In genomic region chr15:39745415-39745814, GRCh38 we compare ENCODE assay signal across 15 cellular contexts. TPM values are rescaled to one million over a fixed set of nuclear protein-coding genes. Genes with fewer than 3 reads are reported as not detected.
DNase-seq lines count a peak whose midpoint lies in the region; ATAC-seq and TF ChIP-seq lines count a peak whose summit lies in the region.
"Had no signal": no experiment of that assay in that cellular context is flagged by ENCODE, and none has a peak within 500 bp of the region (broad histone marks: within the 10 kb centered on the region; RNA-seq: fewer than 3 reads in every experiment).

No MANE protein-coding gene starts in this region.

- H3K4me3 ChIP-seq in breast epithelium = no peak overlapping the region
- no peak overlapping the region for H3K4me3 ChIP-seq in epithelial cell of esophagus (ENCODE audit: low read length)
- no peak overlapping the region for H3K4me3 ChIP-seq in mucosa of descending colon
- H3K4me3 ChIP-seq in transverse colon = no peak overlapping the region
- no peak overlapping the region for H3K4me3 ChIP-seq in psoas muscle
- H3K4me3 ChIP-seq: A549 had no signal

- H3K27ac ChIP-seq in breast epithelium = no peak overlapping the region
- no peak overlapping the region for H3K27ac ChIP-seq in transverse colon
- no peak overlapping the region for H3K27ac ChIP-seq in psoas muscle
- H3K27ac ChIP-seq: 22Rv1, C4-2B had no signal

- H3K27me3 ChIP-seq in breast epithelium (no peaks in the 10 kb centered on the region), transverse colon (no peaks in the 10 kb centered on the region), psoas muscle (ENCODE audit: insufficient read depth in 3 of 3, low read length in 2 of 3) (no peaks in the 10 kb centered on the region)

- DNase-seq in MCF 10A (ENCODE audit: unreplicated experiment) (no peak), breast epithelium (ENCODE audit: low spot score in 2 of 2) (no peak), epithelial cell of esophagus (ENCODE audit: low read depth) (peak; percentile 20), mucosa of descending colon (peak in 2 of 3 donors; percentile 69 to 74), transverse colon (peak; percentile 76), psoas muscle (no peak)
- no peak for DNase-seq in stimulated activated CD4-positive, alpha-beta T cell treated with anti-CD3 and anti-CD28 coated beads, Interleukin-4, amount 100 ng/mL, for 4 hours
- DNase-seq: Caco-2; CD4-positive, alpha-beta T cell; H9 had no signal

- WGBS in transverse colon (ENCODE audit: low coverage in 1 of 2), 2 donors = 0 to 55% methylated on average over 1 to 2 of the region's 2 CpGs
- WGBS in psoas muscle, 3 donors = 29 to 75% (median 54%) methylated on average over 2 of the region's 2 CpGs

- no peaks in the 10 kb centered on the region for H3K9me3 Mint-ChIP-seq in MCF 10A (ENCODE audit: unreplicated experiment)
- H3K9me3 Mint-ChIP-seq: CD4-positive, alpha-beta T cell had no signal

- TF ChIP-seq EP300 in transverse colon (IDR thresholded peaks at IDR 0.05; ENCODE audit: low read depth) = no peak

- CTCF ChIA-PET in MCF 10A (lab: Yijun Ruan, JAX) = interaction anchor here (0.5 to 0.6 kb wide), 2 partner anchors 27 to 111 kb away, joined by 3 read pairs; no protein-coding TSS in a partner anchor

- ATAC-seq in mucosa of descending colon = peak; percentile 47
- ATAC-seq in HG03571 (IDR thresholded peaks at IDR 0.05; ENCODE audit: unreplicated experiment) = no peak
- ATAC-seq in psoas muscle = no peak
- ATAC-seq: A549, HepG2 had no signal

- H3K36me3 Mint-ChIP-seq in MCF 10A (ENCODE audit: insufficient read depth, unreplicated experiment) = no peaks in the 10 kb centered on the region

- H3K4me1 Mint-ChIP-seq in MCF 10A (ENCODE audit: insufficient read depth, unreplicated experiment) = peaks cover 20% of the 10 kb centered on the region

- in situ Hi-C loops in transverse colon (cut with MboI; ENCODE audit: low pct_ligation_motif_present in 1 of 4, low pct_unique_long_range_greater_than_20kb in 1 of 4, low sequenced_read_pairs in 3 of 4) = no loop called here

- no peak for TF ChIP-seq CTCF in MCF 10A (IDR thresholded peaks at IDR 0.05; ENCODE audit: unreplicated experiment)
- TF ChIP-seq CTCF in breast epithelium (IDR thresholded peaks at IDR 0.05) = no peak
- TF ChIP-seq CTCF in epithelial cell of esophagus (IDR thresholded peaks at IDR 0.05; ENCODE audit: insufficient read depth, low read depth, low read length, missing control alignments) = no peak
- no peak for TF ChIP-seq CTCF in mucosa of descending colon (IDR thresholded peaks at IDR 0.05)
- TF ChIP-seq CTCF in transverse colon (IDR thresholded peaks at IDR 0.05) = no peak
- TF ChIP-seq CTCF in psoas muscle (IDR thresholded peaks at IDR 0.05) = no peak

- POLR2A ChIA-PET in MCF 10A (lab: Yijun Ruan, JAX) = interaction anchor here (0.7 kb wide), 1 partner anchor 52 kb away, joined by 3 read pairs; no protein-coding TSS in a partner anchor

- intact Hi-C loops in MCF 10A (cut with micrococcal nuclease) (no loop called here), breast epithelium (cut with DNase I; ENCODE audit: low total_unique reads) (no loop called here), mucosa of descending colon (cut with DNase I, micrococcal nuclease) (no loop called here), transverse colon (cut with DNase I; ENCODE audit: low total_unique reads) (no loop called here), psoas muscle (cut with DNase I) (loop anchor here in 1 of 2 donors (5.0 kb wide), 1 partner anchor 48 kb away; no protein-coding TSS in a partner anchor)

- no peaks in the 10 kb centered on the region for H3K27me3 Mint-ChIP-seq in MCF 10A (ENCODE audit: insufficient read depth, unreplicated experiment)

- H3K4me1 ChIP-seq in breast epithelium (no peaks in the 10 kb centered on the region), mucosa of descending colon (ENCODE audit: low read depth) (peaks cover 8% of the 10 kb centered on the region), transverse colon (peaks cover 2 to 19% (median 9%) of the 10 kb centered on the region in 4 donors), psoas muscle (no peaks in the 10 kb centered on the region)

- BruUV-seq in MCF 10A (replicated peaks; lab: Mats Ljungman, UMichigan) = no TSS peak

- no peaks in the 10 kb centered on the region for H3K36me3 ChIP-seq in breast epithelium
- no peaks in the 10 kb centered on the region for H3K36me3 ChIP-seq in mucosa of descending colon (ENCODE audit: low read depth)
- no peaks in the 10 kb centered on the region for H3K36me3 ChIP-seq in transverse colon
- H3K36me3 ChIP-seq in psoas muscle (ENCODE audit: insufficient read depth in 1 of 2, low read depth in 1 of 2) = no peaks in the 10 kb centered on the region

- TF ChIP-seq POLR2A in breast epithelium (IDR thresholded peaks at IDR 0.05) (no peak), transverse colon (IDR thresholded peaks at IDR 0.05) (no peak)

- peak overlapping the region; percentile 39 for H3K27ac Mint-ChIP-seq in MCF 10A (ENCODE audit: low read depth, unreplicated experiment)
- H3K27ac Mint-ChIP-seq: CD4-positive, alpha-beta T cell; H9 had no signal

- H3K4me3 Mint-ChIP-seq in MCF 10A (ENCODE audit: unreplicated experiment) = no peak overlapping the region
- H3K4me3 Mint-ChIP-seq: CD4-positive, alpha-beta T cell; H9 had no signal

- H3K9me3 ChIP-seq in breast epithelium = no peaks in the 10 kb centered on the region
- H3K9me3 ChIP-seq in mucosa of descending colon = no peaks in the 10 kb centered on the region
- no peaks in the 10 kb centered on the region for H3K9me3 ChIP-seq in transverse colon
- no peaks in the 10 kb centered on the region for H3K9me3 ChIP-seq in psoas muscle
- H3K9me3 ChIP-seq: A549, Caco-2 had no signal

RNA-seq across cellular contexts. Expression of gene FSIP1, which starts 37.2 kb away (rescaled TPM):
- 2.2 and 3.2 TPM in 2 replicates for total RNA-seq in MCF 10A (2022)
- total RNA-seq in breast epithelium = 10 to 100 TPM in 2 of 3 donors, under 1 TPM in 1; 0.32 to 23.3 (median 16.2) TPM
- total RNA-seq in mucosa of descending colon = 10 to 100 TPM in 1 of 3 donors, 1 to 10 TPM in 2; 4.1 to 12.1 (median 5.1) TPM
- total RNA-seq in transverse colon = 1 to 10 TPM in 3 of 4 donors, not detected in 1; 1.9 to 8.6 (median 5.6) TPM
- 1 to 10 TPM in 2 of 4 donors, under 1 TPM in 1, not detected in 1; 0.68 to 2.4 (median 1.2) TPM for total RNA-seq in psoas muscle
- under 1 TPM; 0.04 to 0.59 (median 0.07) TPM for polyA plus RNA-seq in psoas muscle
- polyA plus RNA-seq: HepG2 had no signal

Comparison
In these comparisons a context has a peak if more than half of its experiments do, and no peak if none do; other contexts are left out.
1. DNase-seq: peak in epithelial cell of esophagus (single experiment), mucosa of descending colon (2 of 3) and transverse colon (single experiment); none in MCF 10A (single experiment), breast epithelium (0 of 2), stimulated activated CD4-positive, alpha-beta T cell treated with anti-CD3 and anti-CD28 coated beads, Interleukin-4, amount 100 ng/mL, for 4 hours (0 of 2) and psoas muscle (0 of 2).